1 cellular context compared by ENCODE assay signal in genomic region chr10:73117976-73118743, GRCh38.
TF ChIP-seq lines count a peak whose summit lies in the region.

No MANE protein-coding gene starts in this region.

TF ChIP-seq in WTC11, 78 proteins besides CTCF, POLR2A, EP300 and RAD21 (continued from another document):
- no peak for TF ChIP-seq IRF1 (CRISPR knock-in tag; IDR thresholded peaks at IDR 0.05)
